Comparison of ENCODE assay signal across 8 cellular contexts in the genomic region with DNA sequence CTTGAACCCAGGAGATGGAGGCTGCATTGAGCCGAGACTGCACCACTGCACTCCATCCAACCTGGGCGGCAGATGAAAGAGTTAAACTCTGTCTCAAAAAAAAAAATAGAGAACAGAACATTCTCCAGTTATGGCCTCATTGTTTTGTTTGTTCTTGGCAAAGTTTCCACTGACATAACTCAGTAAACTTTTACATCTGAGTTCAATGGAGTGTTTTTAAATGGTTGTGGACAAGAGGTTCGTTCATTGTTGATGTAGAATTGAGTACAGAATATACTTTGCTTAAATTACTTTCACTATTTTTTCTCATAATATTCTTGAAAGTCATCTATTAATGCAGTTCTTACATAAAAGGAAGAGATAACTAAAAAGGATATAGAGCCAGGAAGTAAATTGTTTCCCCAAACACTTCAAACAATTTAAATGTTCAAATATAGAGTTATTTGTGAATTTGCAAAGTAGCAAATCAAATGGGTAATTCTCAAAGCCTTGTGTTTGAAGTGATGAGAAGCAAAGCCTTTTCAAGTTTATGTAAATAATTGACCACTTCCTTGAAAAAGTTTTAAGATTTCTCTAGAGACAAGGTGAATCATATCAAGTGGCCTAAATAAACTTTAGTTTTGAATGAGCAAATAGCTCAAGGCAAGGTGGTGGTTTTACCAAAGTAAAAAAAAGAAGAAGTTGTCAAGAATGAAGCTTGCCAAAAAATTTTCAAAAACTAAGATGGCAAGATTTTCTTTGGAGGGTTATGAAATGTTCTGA. TPM values are rescaled to one million over a fixed set of nuclear protein-coding genes. Genes with fewer than 3 reads are reported as not detected.
A peak's percentile ranks its signal among the peaks of the same experiment; 100 is the strongest.
DNase-seq lines count a peak whose midpoint lies in the region; ATAC-seq lines count a peak whose summit lies in the region.

No MANE protein-coding gene starts in this region.

- H3K4me1 Mint-ChIP-seq in T-cell, result peaks cover 12 to 33% (median 14%) of the 10 kb centered on the region in 3 donors

- CTCF ChIA-PET in T-cell (lab: Charles Lee), result interaction anchor here in 1 of 2 donors (0.5 to 1.3 kb wide), 3 partner anchors 30 to 1025 kb away, joined by 3 to 6 read pairs (median 5); no protein-coding TSS in a partner anchor

- H3K27me3 Mint-ChIP-seq in T-cell, result peaks cover 9 to 17% of the 10 kb centered on the region in 2 donors

- DNase-seq in CD1c-positive myeloid dendritic cell (ENCODE audit: extremely low spot score) (peak; percentile 46), HCEC 1CT (peak; percentile 27), T-cell (no peak), kidney glomerular epithelial cell (lab: John Stamatoyannopoulos, UW) (peak; percentile 71), NCI-H526 (lab: John Stamatoyannopoulos, UW) (no peak)
- DNase-seq in effector CD8-positive, alpha-beta T cell (lab: John Stamatoyannopoulos, UW), result no peak

- ATAC-seq in T-cell (replicated peaks in 1 of 4), result peak in 3 of 4 experiments; percentile 33 to 73 (median 56)
- ATAC-seq in HG02642 (IDR thresholded peaks at IDR 0.05; ENCODE audit: poor library complexity, unreplicated experiment), result no peak
- ATAC-seq in GM21737 (IDR thresholded peaks at IDR 0.05; ENCODE audit: unreplicated experiment), result no peak

- H3K27ac Mint-ChIP-seq in T-cell, result peak overlapping the region; percentile 22 to 53

- POLR2A ChIA-PET in T-cell (lab: Charles Lee), result interaction anchor here in 1 of 2 donors (0.7 kb wide), 1 partner anchor 64 kb away, joined by 4 read pairs; no protein-coding TSS in a partner anchor

- no peaks in the 10 kb centered on the region for H3K9me3 Mint-ChIP-seq in T-cell

- H3K4me3 Mint-ChIP-seq in T-cell, result no peak overlapping the region

- no peaks in the 10 kb centered on the region for H3K36me3 Mint-ChIP-seq in T-cell

RNA-seq across cellular contexts. Expression of a gene that starts 42.4 kb away (rescaled TPM):
- total RNA-seq in T-cell, result 10 to 100 TPM; 23.6 to 42.4 (median 28.5) TPM

Comparison
In these comparisons a context has a peak if more than half of its experiments do, and no peak if none do; other contexts are left out.
1. DNase-seq: peak in CD1c-positive myeloid dendritic cell (single experiment), HCEC 1CT (single experiment) and kidney glomerular epithelial cell (single experiment); none in T-cell (0 of 34), effector CD8-positive, alpha-beta T cell (single experiment) and NCI-H526 (0 of 2).
2. ATAC-seq: peak in T-cell (3 of 4); none in HG02642 (single experiment) and GM21737 (single experiment).